ENCODE assay signal across 9 cellular contexts in the genomic region with DNA sequence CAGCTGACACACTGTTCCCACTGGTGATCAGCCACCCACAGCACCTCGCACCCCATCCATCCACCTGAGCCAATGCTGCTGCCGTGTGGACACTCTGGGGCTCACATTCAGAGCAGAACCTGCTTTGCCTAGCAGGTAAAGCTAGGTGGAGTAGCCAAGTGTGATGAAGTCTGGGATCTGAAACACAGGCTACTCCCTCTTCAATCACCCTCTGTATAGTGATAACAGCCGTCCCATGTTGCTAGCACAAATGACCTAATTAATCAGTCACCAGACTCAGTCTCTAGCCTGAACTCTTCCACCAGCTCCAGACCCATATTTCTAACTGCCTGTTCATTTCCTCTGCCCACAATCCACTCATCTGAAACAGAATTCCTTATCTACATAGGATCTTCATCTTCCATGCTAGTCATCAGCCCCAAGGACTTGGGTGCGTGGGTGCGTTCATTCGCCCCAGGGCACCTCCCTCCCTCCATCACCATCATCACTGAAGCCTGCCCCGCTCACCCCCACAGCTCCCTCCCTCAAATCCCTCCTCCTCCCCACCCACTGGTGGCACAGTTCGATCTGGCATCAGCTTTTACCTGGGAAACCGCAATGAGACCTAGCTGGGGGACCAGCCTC. TPM values are rescaled to one million over a fixed set of nuclear protein-coding genes. Genes with fewer than 3 reads are reported as not detected.
DNase-seq lines count a peak whose midpoint lies in the region; ATAC-seq and TF ChIP-seq lines count a peak whose summit lies in the region.
"Had no signal": no experiment of that assay in that cellular context is flagged by ENCODE, and none has a peak within 500 bp of the region (broad histone marks: within the 10 kb centered on the region; RNA-seq: fewer than 3 reads in every experiment).

No MANE protein-coding gene starts in this region.

- CTCF ChIA-PET in mammary epithelial cell (lab: Charles Lee; ENCODE audit: low non-redundant PET) = interaction anchor here (0.6 kb wide), 1 partner anchor 128 kb away, joined by 4 read pairs; no protein-coding TSS in a partner anchor
- CTCF ChIA-PET in A673 (lab: Charles Lee) = no interaction called here

- H3K9ac ChIP-seq in mammary epithelial cell (ENCODE audit: insufficient read depth, low read length) (no peak overlapping the region), mucosa of stomach (ENCODE audit: low read length) (peak overlapping the region; percentile 3)

- H3K4me1 ChIP-seq in Peyer's patch (peaks cover 0 to 81% (median 8%) of the 10 kb centered on the region in 4 donors), mammary epithelial cell (ENCODE audit: insufficient read depth, low read length) (peaks cover 25% of the 10 kb centered on the region), mucosa of stomach (ENCODE audit: control insufficient read depth, insufficient read depth, low read length) (peaks cover 52% of the 10 kb centered on the region), A673 (ENCODE audit: insufficient read depth, low read length, poor library complexity, severe bottlenecking) (peaks cover 18% of the 10 kb centered on the region)

- ATAC-seq in GM21526 (IDR thresholded peaks at IDR 0.05; ENCODE audit: low FRiP score, unreplicated experiment) = no peak

- POLR2A ChIA-PET in A673 (lab: Charles Lee; ENCODE audit: low non-redundant PET) = no interaction called here

- intact Hi-C loops in mammary epithelial cell (cut with micrococcal nuclease) = loop anchor here (1.0 to 5.0 kb wide), 2 partner anchors 96 to 110 kb away; no protein-coding TSS in a partner anchor
- intact Hi-C loops in A673 (cut with micrococcal nuclease; ENCODE audit: unreplicated experiment) = no loop called here

- in situ Hi-C loops in mammary epithelial cell (cut with MboI; ENCODE audit: low sequenced_read_pairs in 2 of 2) = no loop called here

- H3K27ac ChIP-seq in Peyer's patch = peak overlapping the region in 1 of 4 donors; percentile 34
- H3K27ac ChIP-seq in mammary epithelial cell (ENCODE audit: insufficient read depth, low read depth, low read length) = no peak overlapping the region
- H3K27ac ChIP-seq in A673 (ENCODE audit: low read depth, low read length, poor library complexity, severe bottlenecking) = no peak overlapping the region

- dilution Hi-C loops in mammary epithelial cell (cut with HindIII; ENCODE audit: low sequenced_read_pairs) = no loop called here

- no peak overlapping the region for H3K4me3 ChIP-seq in Peyer's patch
- H3K4me3 ChIP-seq in mammary epithelial cell (replicated peaks in 1 of 3; ENCODE audit: insufficient read depth in 1 of 3, low read depth in 2 of 3, low read length in 3 of 3) = no peak overlapping the region
- no peak overlapping the region for H3K4me3 ChIP-seq in mucosa of stomach (ENCODE audit: low read length)
- no peak overlapping the region for H3K4me3 ChIP-seq in A673 (ENCODE audit: low read depth, low read length, poor library complexity, severe bottlenecking)

- 29% methylated on average over 6 of the region's 9 CpGs for WGBS in mammary epithelial cell (ENCODE audit: low coverage, missing lambda C conversion rate)

- H3K27me3 ChIP-seq in Peyer's patch (no peaks in the 10 kb centered on the region), mammary epithelial cell (ENCODE audit: insufficient read depth, low read length) (no peaks in the 10 kb centered on the region), mucosa of stomach (ENCODE audit: control insufficient read depth, insufficient read depth, low read length) (no peaks in the 10 kb centered on the region), A673 (replicated peaks; ENCODE audit: insufficient read depth, low read depth, low read length, poor library complexity) (no peaks in the 10 kb centered on the region)

- no peak for TF ChIP-seq POLR2A in Peyer's patch (IDR thresholded peaks at IDR 0.05)

- H3K9me3 ChIP-seq in Peyer's patch = no peaks in the 10 kb centered on the region
- no peaks in the 10 kb centered on the region for H3K9me3 ChIP-seq in mammary epithelial cell (replicated peaks; ENCODE audit: insufficient read depth, low read length)
- H3K9me3 ChIP-seq in mucosa of stomach (ENCODE audit: control insufficient read depth, low read length) = no peaks in the 10 kb centered on the region
- no peaks in the 10 kb centered on the region for H3K9me3 ChIP-seq in A673 (ENCODE audit: low read depth, low read length, poor library complexity, severe bottlenecking)

- H3K36me3 ChIP-seq in Peyer's patch = no peaks in the 10 kb centered on the region
- H3K36me3 ChIP-seq in mammary epithelial cell (ENCODE audit: insufficient read depth, low read length) = no peaks in the 10 kb centered on the region
- peaks cover 6% of the 10 kb centered on the region for H3K36me3 ChIP-seq in mucosa of stomach (ENCODE audit: control insufficient read depth, insufficient read depth, low read length)
- H3K36me3 ChIP-seq in A673 (ENCODE audit: insufficient read depth, low read length, poor library complexity, severe bottlenecking) = no peaks in the 10 kb centered on the region

- BruUV-seq in mammary epithelial cell (replicated peaks; lab: Mats Ljungman, UMichigan) = no TSS peak
- BruUV-seq in A673 (replicated peaks; lab: Mats Ljungman, UMichigan) = no TSS peak

- TF ChIP-seq CTCF in Peyer's patch (IDR thresholded peaks at IDR 0.05) (peak in 4 of 6 experiments; percentile 19 to 87 (median 78)), mammary epithelial cell (conservative IDR thresholded peaks at IDR 0.05 in 1 of 2, IDR thresholded peaks at IDR 0.05 in 1 of 2; ENCODE audit: extremely low read depth in 1 of 2, insufficient read depth in 1 of 2, low read depth in 1 of 2, low read length in 2 of 2) (peak; percentile 52 to 62), A673 (conservative IDR thresholded peaks at IDR 0.05; ENCODE audit: low read depth, low read length) (no peak)

- DNase-seq in EH (ENCODE audit: low read depth) (peak; percentile 87), Peyer's patch (peak in 2 of 3 donors; percentile 65 to 66), mammary epithelial cell (peak; percentile 76), A673 (ENCODE audit: low spot score) (no peak), COLO668 (lab: John Stamatoyannopoulos, UW; ENCODE audit: unreplicated experiment) (no peak), DMS 273 treated with DMSO at 0.1 percent for 48 hours (lab: John Stamatoyannopoulos, UW) (no peak)
- DNase-seq: NCI-H1436 treated with DMSO at 0.1 percent for 48 hours had no signal

- no peak overlapping the region for H2AFZ ChIP-seq in mammary epithelial cell (ENCODE audit: low read depth, low read length)

- H3K79me2 ChIP-seq in mammary epithelial cell (ENCODE audit: insufficient read depth, low read length) = peaks cover 99% of the 10 kb centered on the region

- peak overlapping the region; percentile 56 for H3K4me2 ChIP-seq in mammary epithelial cell (ENCODE audit: insufficient read depth, low read depth, low read length)

- H4K20me1 ChIP-seq in mammary epithelial cell (ENCODE audit: insufficient read depth, low read length) = peaks cover 49% of the 10 kb centered on the region

RNA-seq across cellular contexts. Expression of a gene that starts 19.8 kb away (rescaled TPM):
- total RNA-seq in Peyer's patch (100 to 1,000 TPM in 3 of 4 donors, 10 to 100 TPM in 1; 84.2 to 137 (median 119) TPM), mammary epithelial cell (100 to 1,000 TPM; 114 to 189 TPM), A673 (2021) (84.8 and 87.8 TPM in 2 replicates)
- 77.9 TPM for polyA plus RNA-seq in mammary epithelial cell
- 128 TPM for polyA minus RNA-seq in mammary epithelial cell

Comparison
In these comparisons a context has a peak if more than half of its experiments do, and no peak if none do; other contexts are left out.
1. DNase-seq: peak in EH (single experiment), Peyer's patch (2 of 3) and mammary epithelial cell (single experiment); none in A673 (single experiment), COLO668 (single experiment) and DMS 273 treated with DMSO at 0.1 percent for 48 hours (single experiment).